1 cellular context compared by ENCODE assay signal in the genomic region with DNA sequence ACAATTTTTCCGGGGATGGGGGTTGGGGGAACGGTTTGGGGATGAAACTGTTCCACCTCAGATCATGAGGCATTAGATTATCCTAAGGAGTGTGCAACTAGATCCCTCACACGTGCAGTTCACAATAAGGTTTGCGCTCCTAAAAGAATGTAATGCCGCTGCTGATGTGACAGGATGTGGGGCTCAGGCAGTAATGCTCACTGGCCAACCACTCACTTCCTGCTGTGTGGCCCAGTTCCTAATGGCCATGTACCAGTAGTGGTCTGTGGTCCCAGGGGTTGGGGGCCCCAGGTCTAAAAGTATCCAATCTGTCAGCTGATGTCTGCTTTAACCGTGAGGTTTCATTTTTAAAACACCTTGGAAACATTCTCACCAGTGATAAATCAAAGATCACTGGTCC.
TF ChIP-seq lines count a peak whose summit lies in the region.

No MANE protein-coding gene starts in this region.

TF ChIP-seq in K562, 482 proteins besides CTCF, POLR2A, EP300 and RAD21:
- TF ChIP-seq, protein P1, sequence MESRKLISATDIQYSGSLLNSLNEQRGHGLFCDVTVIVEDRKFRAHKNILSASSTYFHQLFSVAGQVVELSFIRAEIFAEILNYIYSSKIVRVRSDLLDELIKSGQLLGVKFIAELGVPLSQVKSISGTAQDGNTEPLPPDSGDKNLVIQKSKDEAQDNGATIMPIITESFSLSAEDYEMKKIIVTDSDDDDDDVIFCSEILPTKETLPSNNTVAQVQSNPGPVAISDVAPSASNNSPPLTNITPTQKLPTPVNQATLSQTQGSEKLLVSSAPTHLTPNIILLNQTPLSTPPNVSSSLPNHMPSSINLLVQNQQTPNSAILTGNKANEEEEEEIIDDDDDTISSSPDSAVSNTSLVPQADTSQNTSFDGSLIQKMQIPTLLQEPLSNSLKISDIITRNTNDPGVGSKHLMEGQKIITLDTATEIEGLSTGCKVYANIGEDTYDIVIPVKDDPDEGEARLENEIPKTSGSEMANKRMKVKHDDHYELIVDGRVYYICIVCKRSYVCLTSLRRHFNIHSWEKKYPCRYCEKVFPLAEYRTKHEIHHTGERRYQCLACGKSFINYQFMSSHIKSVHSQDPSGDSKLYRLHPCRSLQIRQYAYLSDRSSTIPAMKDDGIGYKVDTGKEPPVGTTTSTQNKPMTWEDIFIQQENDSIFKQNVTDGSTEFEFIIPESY (CRISPR knock-in tag; IDR thresholded peaks at IDR 0.05), result 0 out of 2 replicates have a peak, but pooled peaks have one; percentile 14
- no peak for TF ChIP-seq CTBP1 (IDR thresholded peaks at IDR 0.05; ENCODE audit: borderline replicate concordance)
TF ChIP-seq in K562: peak in this region for 1.
